Comparison of ENCODE assay signal across 24 cellular contexts in the genomic region with DNA sequence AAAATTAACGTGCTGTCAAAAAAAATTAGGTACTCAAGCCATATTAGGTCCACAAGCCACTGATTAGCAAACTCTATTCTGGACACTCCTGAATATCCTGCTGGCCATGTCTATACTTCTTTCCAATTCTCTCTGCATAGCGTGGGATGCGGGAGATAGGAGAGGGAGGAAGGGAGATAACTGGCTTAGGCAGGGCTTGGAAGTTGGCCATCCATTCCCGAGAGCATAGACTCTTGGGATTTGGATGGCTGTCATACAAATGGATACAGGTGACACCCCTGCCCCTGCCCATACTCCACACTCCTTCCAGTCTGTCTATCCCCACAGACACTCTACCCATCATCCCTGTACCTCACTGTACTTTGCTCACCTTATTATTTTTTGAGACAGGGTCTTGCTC. TPM values are rescaled to one million over a fixed set of nuclear protein-coding genes. Genes with fewer than 3 reads are reported as not detected.
"Had no signal": no experiment of that assay in that cellular context is flagged by ENCODE, and none has a peak within 500 bp of the region (broad histone marks: within the 10 kb centered on the region; RNA-seq: fewer than 3 reads in every experiment).

No MANE protein-coding gene starts in this region.

- H3K27ac ChIP-seq: adrenal gland had no signal

- H3K36me3 ChIP-seq: adrenal gland had no signal

- H3K27me3 ChIP-seq: adrenal gland had no signal

- ATAC-seq: activated CD8-positive, alpha-beta T cell treated with anti-CD3 and anti-CD28 coated beads, Interleukin-2, amount 10 ng/mL, durations not matched to agents 7 days and 5 days; K562; Panc1; WTC11 had no signal

- H3K9me3 ChIP-seq: adrenal gland had no signal

- DNase-seq: activated CD4-positive, alpha-beta T cell treated with anti-CD3 and anti-CD28 coated beads for 48 hours; activated CD4-positive, alpha-beta T cell treated with anti-CD3 and anti-CD28 coated beads, Interleukin-2, amount 50 U/mL, for 4 hours; activated CD4-positive, CD25-positive, alpha-beta regulatory T cell treated with anti-CD3 and anti-CD28 coated beads, Interleukin-2, amount 50 U/mL, for 72 hours; activated CD8-positive, alpha-beta memory T cell treated with anti-CD3 and anti-CD28 coated beads, Interleukin-2, amount 50 U/mL, for 48 hours; activated CD8-positive, alpha-beta T cell treated with anti-CD3 and anti-CD28 coated beads, Interleukin-2, amount 10 ng/mL, durations not matched to agents 7 days and 5 days; activated naive CD4-positive, alpha-beta T cell treated with anti-CD3 and anti-CD28 coated beads, Interleukin-2, amount 50 U/mL, for 16 hours; activated naive CD8-positive, alpha-beta T cell treated with anti-CD3 and anti-CD28 coated beads, Interleukin-2, amount 10 ng/mL, durations not matched to agents 7 days and 5 days; activated T-cell treated with anti-CD3 and anti-CD28 coated beads, Interleukin-2, amount 50 U/mL, for 1 hour; adrenal gland; anterior cingulate cortex; Kasumi-1; NCI-H1105 treated with DMSO at 0.1 percent for 48 hours; NCI-H1436 treated with DMSO at 0.1 percent for 48 hours; NCI-H187; NCI-H2081; NCI-H524 treated with DMSO at 0.1 percent for 48 hours; NCI-H748 treated with DMSO at 0.1 percent for 48 hours; Right ventricle myocardium superior; RPMI8226 had no signal

- H3K4me1 ChIP-seq: adrenal gland had no signal

- H3K4me3 ChIP-seq: adrenal gland, K562 had no signal

RNA-seq across cellular contexts. Expression of gene PRELP, which starts 2.3 kb away (rescaled TPM):
- total RNA-seq: activated CD8-positive, alpha-beta T cell treated with anti-CD3 and anti-CD28 coated beads, Interleukin-2, amount 10 ng/mL, durations not matched to agents 7 days and 5 days; activated naive CD8-positive, alpha-beta T cell treated with anti-CD3 and anti-CD28 coated beads, Interleukin-2, amount 10 ng/mL, durations not matched to agents 7 days and 5 days; OCI-LY7 had no signal
- polyA plus RNA-seq: K562 had no signal

RNA-seq across cellular contexts. Expression of gene OPTC, which starts 20.7 kb away (rescaled TPM):
- total RNA-seq: activated CD8-positive, alpha-beta T cell treated with anti-CD3 and anti-CD28 coated beads, Interleukin-2, amount 10 ng/mL, durations not matched to agents 7 days and 5 days; activated naive CD8-positive, alpha-beta T cell treated with anti-CD3 and anti-CD28 coated beads, Interleukin-2, amount 10 ng/mL, durations not matched to agents 7 days and 5 days; adrenal gland; K562; OCI-LY7; Right ventricle myocardium superior; SK-MEL-5 had no signal
- polyA plus RNA-seq: K562 had no signal
